Comparison of ENCODE assay signal across 28 cellular contexts in the genomic region with DNA sequence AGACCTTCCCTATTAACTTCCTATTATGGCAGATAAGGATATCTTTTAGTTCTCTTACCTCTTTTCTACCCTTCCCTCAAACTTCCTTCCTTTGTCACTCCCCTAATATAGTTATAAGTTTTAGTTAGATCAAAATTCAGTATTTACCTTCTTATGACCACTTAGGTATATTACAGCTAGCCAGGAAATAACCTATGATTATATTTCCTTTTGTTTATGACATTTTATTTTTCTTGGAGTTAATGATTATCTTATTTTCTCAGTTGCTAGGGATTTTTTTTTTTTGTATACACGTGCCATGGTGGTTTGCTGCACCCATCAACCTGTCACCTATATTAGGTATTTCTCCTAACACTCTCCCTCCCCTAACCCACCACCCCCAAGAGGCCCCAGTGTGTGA.
"Had no signal": no experiment of that assay in that cellular context is flagged by ENCODE, and none has a peak within 500 bp of the region (broad histone marks: within the 10 kb centered on the region; RNA-seq: fewer than 3 reads in every experiment).

No MANE protein-coding gene starts in this region.

- ATAC-seq: effector memory CD8-positive, alpha-beta T cell; esophagus mucosa; gastrocnemius medialis; heart right ventricle; left lung; left ventricle myocardium superior; naive thymus-derived CD8-positive, alpha-beta T cell had no signal

- DNase-seq: dermis blood vessel endothelial cell; dorsolateral prefrontal cortex; effector CD4-positive, alpha-beta T cell; effector memory CD8-positive, alpha-beta T cell; endodermal cell; erythroblast; esophagus squamous epithelium; foreskin fibroblast; foreskin melanocyte; gastrocnemius medialis; glutamatergic neuron; head of caudate nucleus; heart right ventricle; hippocampal formation; islet precursor cell; kidney; kidney glomerular epithelial cell; left lung; left ventricle myocardium superior; mammary epithelial cell; mesenchymal stem cell; midbrain; naive B cell; naive thymus-derived CD8-positive, alpha-beta T cell had no signal

- H3K4me1 ChIP-seq: left lung had no signal

- H3K36me3 ChIP-seq: esophagus squamous epithelium, gastrocnemius medialis, heart right ventricle, left lung had no signal

- FAIRE-seq: colon, kidney had no signal

- H3K4me3 ChIP-seq: coronary artery, dorsolateral prefrontal cortex, esophagus squamous epithelium, gastrocnemius medialis, heart right ventricle, left lung, lung had no signal

- H3K9me3 ChIP-seq: esophagus squamous epithelium, gastrocnemius medialis, heart right ventricle, left lung had no signal
